18 cellular contexts compared by ENCODE assay signal in the genomic region with DNA sequence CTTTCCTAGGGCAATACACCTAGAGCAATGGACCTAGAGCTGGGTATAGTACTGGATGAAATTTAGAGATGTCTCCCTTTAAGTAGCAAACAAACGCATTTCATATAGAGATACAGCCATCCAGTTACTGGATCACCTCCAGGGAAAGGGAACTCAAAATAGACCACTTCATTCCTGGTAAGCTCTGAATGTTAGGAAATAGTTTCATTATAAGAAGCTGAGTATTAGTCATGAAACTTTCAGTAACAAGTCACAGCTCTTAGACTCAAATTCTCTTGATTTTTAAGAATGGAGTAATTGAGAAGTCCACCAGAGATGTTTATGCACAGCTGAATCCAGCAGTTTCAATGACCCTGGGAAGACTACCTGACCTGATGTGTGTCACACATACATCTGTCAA.
DNase-seq lines count a peak whose midpoint lies in the region; ATAC-seq and TF ChIP-seq lines count a peak whose summit lies in the region.
"Had no signal": no experiment of that assay in that cellular context is flagged by ENCODE, and none has a peak within 500 bp of the region (broad histone marks: within the 10 kb centered on the region; RNA-seq: fewer than 3 reads in every experiment).

No MANE protein-coding gene starts in this region.

- no peaks in the 10 kb centered on the region for H3K36me3 Mint-ChIP-seq in activated T-helper 17 cell treated with anti-CD3 and anti-CD28 coated beads, Interleukin-2, amount 50 U/mL, for 72 hours (ENCODE audit: low read depth)
- peaks cover 7% of the 10 kb centered on the region for H3K36me3 Mint-ChIP-seq in activated CD8-positive, alpha-beta T cell treated with anti-CD3 and anti-CD28 coated beads, Interleukin-2, amount 10 ng/mL, durations not matched to agents 7 days and 5 days (ENCODE audit: low read depth)
- peaks cover 5% of the 10 kb centered on the region for H3K36me3 Mint-ChIP-seq in natural killer cell

- POLR2A ChIA-PET in activated CD8-positive, alpha-beta T cell treated with anti-CD3 and anti-CD28 coated beads, Interleukin-2, amount 10 ng/mL, durations not matched to agents 7 days and 5 days (lab: Charles Lee): no interaction called here

- H4K8ac ChIP-seq in mesenchymal stem cell (ENCODE audit: low read length): no peak overlapping the region

- TF ChIP-seq CTCF in coronary artery (IDR thresholded peaks at IDR 0.05) (no peak), natural killer cell (IDR thresholded peaks at IDR 0.05) (no peak)

- no peaks in the 10 kb centered on the region for H3K4me1 Mint-ChIP-seq in activated T-helper 17 cell treated with anti-CD3 and anti-CD28 coated beads, Interleukin-2, amount 50 U/mL, for 72 hours
- H3K4me1 Mint-ChIP-seq in activated CD8-positive, alpha-beta T cell treated with anti-CD3 and anti-CD28 coated beads, Interleukin-2, amount 10 ng/mL, durations not matched to agents 7 days and 5 days (ENCODE audit: low read depth): peaks cover 7% of the 10 kb centered on the region
- no peaks in the 10 kb centered on the region for H3K4me1 Mint-ChIP-seq in natural killer cell
- H3K4me1 Mint-ChIP-seq: GM23338 had no signal

- H3K79me1 ChIP-seq in mesenchymal stem cell (replicated peaks; ENCODE audit: low read length, poor library complexity, severe bottlenecking): no peaks in the 10 kb centered on the region

- no CpG with 5 or more reads among the region's 1 CpG for WGBS in mesenchymal stem cell
- WGBS in aorta, 2 donors: 8 to 13% methylated on average over 1 of the region's 1 CpG

- no peak overlapping the region for H2AFZ ChIP-seq in mesenchymal stem cell (ENCODE audit: low read depth, low read length)
- H2AFZ ChIP-seq: GM23338 had no signal

- H3K4ac ChIP-seq in mesenchymal stem cell (ENCODE audit: low read depth in 1 of 2, low read length in 2 of 2): peak overlapping the region in 1 of 2 experiments; percentile 58

- no peak overlapping the region for H3K14ac ChIP-seq in mesenchymal stem cell (ENCODE audit: low read length in 2 of 2)

- H3K27ac Mint-ChIP-seq in activated T-helper 17 cell treated with anti-CD3 and anti-CD28 coated beads, Interleukin-2, amount 50 U/mL, for 72 hours: no peak overlapping the region
- no peak overlapping the region for H3K27ac Mint-ChIP-seq in activated CD8-positive, alpha-beta T cell treated with anti-CD3 and anti-CD28 coated beads, Interleukin-2, amount 10 ng/mL, durations not matched to agents 7 days and 5 days
- no peak overlapping the region for H3K27ac Mint-ChIP-seq in natural killer cell
- H3K27ac Mint-ChIP-seq: GM23338 had no signal

- H2AK5ac ChIP-seq in mesenchymal stem cell (ENCODE audit: low read length, severe bottlenecking): no peak overlapping the region

- H3K4me1 ChIP-seq in mesenchymal stem cell (ENCODE audit: control insufficient read depth, insufficient read depth, low read depth, low read length) (no peaks in the 10 kb centered on the region), aorta (ENCODE audit: control insufficient read depth in 1 of 2, insufficient read depth in 2 of 2, low read length in 2 of 2) (peaks cover 11 to 12% of the 10 kb centered on the region in 2 donors)
- H3K4me1 ChIP-seq: colonic mucosa had no signal

- no peak overlapping the region for H3K4me3 ChIP-seq in coronary artery
- no peak overlapping the region for H3K4me3 ChIP-seq in mesenchymal stem cell (ENCODE audit: insufficient read depth in 1 of 2, low read depth in 1 of 2, low read length in 2 of 2)
- H3K4me3 ChIP-seq in aorta (ENCODE audit: low read length in 2 of 2): no peak overlapping the region
- H3K4me3 ChIP-seq: BLaER1 treated with 17β-estradiol and CSF1 and Interleukin-3, amounts not matched to agents 10 nM and 100 nM; colonic mucosa; GM23338; left lung; SK-N-MC had no signal

- CTCF ChIA-PET in activated CD8-positive, alpha-beta T cell treated with anti-CD3 and anti-CD28 coated beads, Interleukin-2, amount 10 ng/mL, durations not matched to agents 7 days and 5 days (lab: Charles Lee): interaction anchor here (1.0 kb wide), 1 partner anchor 138 kb away, joined by 3 read pairs; no protein-coding TSS in a partner anchor

- no peak overlapping the region for H4K91ac ChIP-seq in mesenchymal stem cell (ENCODE audit: low read length)

- no peak overlapping the region for H3K23ac ChIP-seq in mesenchymal stem cell (ENCODE audit: low read length in 2 of 2)

- no peak overlapping the region for H3K18ac ChIP-seq in mesenchymal stem cell (ENCODE audit: low read depth in 1 of 2, low read length in 2 of 2)

- H3K36me3 ChIP-seq in mesenchymal stem cell (ENCODE audit: control insufficient read depth in 1 of 2, insufficient read depth in 2 of 2, low read depth in 1 of 2, low read length in 2 of 2): no peaks in the 10 kb centered on the region
- no peaks in the 10 kb centered on the region for H3K36me3 ChIP-seq in aorta (ENCODE audit: control insufficient read depth in 1 of 2, insufficient read depth in 2 of 2, low read length in 1 of 2)
- H3K36me3 ChIP-seq: BLaER1 treated with 17β-estradiol and CSF1 and Interleukin-3, amounts not matched to agents 10 nM and 100 nM; colonic mucosa; left lung had no signal

- H2BK5ac ChIP-seq in mesenchymal stem cell (ENCODE audit: low read depth, low read length, poor library complexity, severe bottlenecking): no peak overlapping the region

- no peak overlapping the region for H3K9ac ChIP-seq in mesenchymal stem cell (ENCODE audit: low read length)
- H3K9ac ChIP-seq: BLaER1 treated with 17β-estradiol and CSF1 and Interleukin-3, amounts not matched to agents 10 nM and 100 nM had no signal

- ATAC-seq in activated T-helper 17 cell treated with anti-CD3 and anti-CD28 coated beads, Interleukin-2, amount 50 U/mL, for 72 hours (replicated peaks): peak; percentile 47
- ATAC-seq in aorta (ENCODE audit: low FRiP score) (peak; percentile 57), HG03442 (IDR thresholded peaks at IDR 0.05; ENCODE audit: unreplicated experiment) (no peak), natural killer cell (no peak)
- ATAC-seq in activated CD8-positive, alpha-beta T cell treated with anti-CD3 and anti-CD28 coated beads, Interleukin-2, amount 10 ng/mL, durations not matched to agents 7 days and 5 days: no peak
- ATAC-seq: activated CD4-positive, CD25-positive, alpha-beta regulatory T cell treated with anti-CD3 and anti-CD28 coated beads, Interleukin-2, amount 50 U/mL, for 24 hours; GM23338; left lung had no signal

- peaks cover 4% of the 10 kb centered on the region for H3K27me3 Mint-ChIP-seq in activated T-helper 17 cell treated with anti-CD3 and anti-CD28 coated beads, Interleukin-2, amount 50 U/mL, for 72 hours
- peaks cover 3% of the 10 kb centered on the region for H3K27me3 Mint-ChIP-seq in activated CD8-positive, alpha-beta T cell treated with anti-CD3 and anti-CD28 coated beads, Interleukin-2, amount 10 ng/mL, durations not matched to agents 7 days and 5 days (ENCODE audit: low read depth)
- H3K27me3 Mint-ChIP-seq in natural killer cell (ENCODE audit: low read depth in 2 of 2): peaks cover 4 to 5% of the 10 kb centered on the region in 2 donors

- no peak overlapping the region for H2BK15ac ChIP-seq in mesenchymal stem cell (ENCODE audit: low read depth, poor library complexity, severe bottlenecking)

- H3K27ac ChIP-seq in coronary artery (peak overlapping the region; percentile 71 to 78), mesenchymal stem cell (ENCODE audit: low read length, poor library complexity, severe bottlenecking) (no peak overlapping the region), aorta (ENCODE audit: low read depth in 1 of 2, low read length in 2 of 2) (peak overlapping the region in 1 of 2 donors; percentile 77)
- H3K27ac ChIP-seq: BLaER1 treated with 17β-estradiol and CSF1 and Interleukin-3, amounts not matched to agents 10 nM and 100 nM; colonic mucosa; left lung; SK-N-MC had no signal

- no peak overlapping the region for H3K4me3 Mint-ChIP-seq in activated T-helper 17 cell treated with anti-CD3 and anti-CD28 coated beads, Interleukin-2, amount 50 U/mL, for 72 hours
- no peak overlapping the region for H3K4me3 Mint-ChIP-seq in activated CD8-positive, alpha-beta T cell treated with anti-CD3 and anti-CD28 coated beads, Interleukin-2, amount 10 ng/mL, durations not matched to agents 7 days and 5 days
- no peak overlapping the region for H3K4me3 Mint-ChIP-seq in natural killer cell
- H3K4me3 Mint-ChIP-seq: GM23338 had no signal

- H3K4me2 ChIP-seq in mesenchymal stem cell (ENCODE audit: low read length, poor library complexity, severe bottlenecking): no peak overlapping the region
- H3K4me2 ChIP-seq: BLaER1 treated with 17β-estradiol and CSF1 and Interleukin-3, amounts not matched to agents 10 nM and 100 nM; GM23338 had no signal

- H2BK120ac ChIP-seq in mesenchymal stem cell (ENCODE audit: low read depth, low read length): no peak overlapping the region

- H3K9me3 Mint-ChIP-seq in activated T-helper 17 cell treated with anti-CD3 and anti-CD28 coated beads, Interleukin-2, amount 50 U/mL, for 72 hours: peaks cover 11% of the 10 kb centered on the region
- peaks cover 5% of the 10 kb centered on the region for H3K9me3 Mint-ChIP-seq in activated CD8-positive, alpha-beta T cell treated with anti-CD3 and anti-CD28 coated beads, Interleukin-2, amount 10 ng/mL, durations not matched to agents 7 days and 5 days (ENCODE audit: insufficient read depth)
- peaks cover 4% of the 10 kb centered on the region in 2 donors for H3K9me3 Mint-ChIP-seq in natural killer cell

- no peaks in the 10 kb centered on the region for H3K27me3 ChIP-seq in mesenchymal stem cell (ENCODE audit: control insufficient read depth in 1 of 2, insufficient read depth in 1 of 2, low read length in 2 of 2)
- H3K27me3 ChIP-seq in aorta (ENCODE audit: control insufficient read depth in 1 of 2, insufficient read depth in 2 of 2, low read length in 1 of 2): no peaks in the 10 kb centered on the region
- H3K27me3 ChIP-seq: BLaER1 treated with 17β-estradiol and CSF1 and Interleukin-3, amounts not matched to agents 10 nM and 100 nM; colonic mucosa; left lung had no signal

- no peak overlapping the region for H2BK12ac ChIP-seq in mesenchymal stem cell (ENCODE audit: low read length in 2 of 2)

- peaks cover 9% of the 10 kb centered on the region for H3K9me3 ChIP-seq in mesenchymal stem cell (ENCODE audit: control insufficient read depth, low read length)
- H3K9me3 ChIP-seq in aorta (ENCODE audit: control insufficient read depth, low read length): peaks cover 3% of the 10 kb centered on the region
- H3K9me3 ChIP-seq: colonic mucosa had no signal

- DNase-seq in coronary artery (ENCODE audit: low spot score): no peak
- peak; percentile 59 for DNase-seq in mesenchymal stem cell
- no peak for DNase-seq in aorta
- no peak for DNase-seq in activated CD8-positive, alpha-beta T cell treated with anti-CD3 and anti-CD28 coated beads, Interleukin-2, amount 10 ng/mL, durations not matched to agents 7 days and 5 days
- no peak for DNase-seq in natural killer cell
- DNase-seq: activated effector memory CD4-positive, alpha-beta T cell treated with Interleukin-2 at 50 U/mL for 16 hours; Calu3; colonic mucosa; left lung; NCI-H1092; NCI-H2081 treated with DMSO at 0.1 percent for 48 hours; stimulated activated CD4-positive, alpha-beta T cell treated with anti-CD3 and anti-CD28 coated beads, Interleukin-12 subunit alpha, Interleukin-12 subunit beta, amount 100 ng/mL, for 4 hours had no signal

- intact Hi-C loops in aorta (cut with DNase I): loop anchor here in 1 of 2 donors (2.0 to 5.0 kb wide), 4 partner anchors 115 to 410 kb away; a partner anchor contains a TSS
- intact Hi-C loops in natural killer cell (cut with micrococcal nuclease): no loop called here

Comparison
In these comparisons a context has a peak if more than half of its experiments do, and no peak if none do; other contexts are left out.
1. ATAC-seq: peak in activated T-helper 17 cell treated with anti-CD3 and anti-CD28 coated beads, Interleukin-2, amount 50 U/mL, for 72 hours (single experiment) and aorta (single experiment); none in activated CD8-positive, alpha-beta T cell treated with anti-CD3 and anti-CD28 coated beads, Interleukin-2, amount 10 ng/mL, durations not matched to agents 7 days and 5 days (single experiment), HG03442 (single experiment) and natural killer cell (0 of 3).